In genomic region chr15:52440414-52440813, GRCh38 we compare ENCODE assay signal across 13 cellular contexts.
DNase-seq lines count a peak whose midpoint lies in the region; ATAC-seq and TF ChIP-seq lines count a peak whose summit lies in the region.
"Had no signal": no experiment of that assay in that cellular context is flagged by ENCODE, and none has a peak within 500 bp of the region (broad histone marks: within the 10 kb centered on the region; RNA-seq: fewer than 3 reads in every experiment).

No MANE protein-coding gene starts in this region.

- H3K9ac ChIP-seq in subcutaneous abdominal adipose tissue (ENCODE audit: low read length in 5 of 5), result no peak overlapping the region

- H4K20me1 ChIP-seq in GM23338 (replicated peaks; ENCODE audit: insufficient read depth), result 0 out of 2 replicates have a peak, but pooled peaks cover 4% of the 10 kb centered on the region

- H3K4me1 ChIP-seq in breast epithelium (no peaks in the 10 kb centered on the region), subcutaneous abdominal adipose tissue (ENCODE audit: control insufficient read depth in 5 of 5, insufficient read depth in 5 of 5, low read length in 5 of 5) (peaks cover 0 to 47% (median 34%) of the 10 kb centered on the region in 5 donors), GM23338 (ENCODE audit: insufficient read depth) (peaks cover 10% of the 10 kb centered on the region; the same call in 1 of the 2 replicates)

- H3K36me3 Mint-ChIP-seq in MCF 10A (ENCODE audit: insufficient read depth, unreplicated experiment), result no peaks in the 10 kb centered on the region
- H3K36me3 Mint-ChIP-seq in GM23338 (ENCODE audit: low read depth), result peaks cover 4% of the 10 kb centered on the region

- BruUV-seq in MCF 10A (replicated peaks; lab: Mats Ljungman, UMichigan), result no TSS peak

- DNase-seq in MCF 10A (ENCODE audit: unreplicated experiment), result peak; percentile 71
- no peak for DNase-seq in breast epithelium (ENCODE audit: low spot score in 2 of 2)
- DNase-seq in activated CD4-positive, alpha-beta T cell treated with anti-CD3 and anti-CD28 coated beads, Interleukin-2, amount 50 U/mL, for 48 hours, result peak; percentile 19 to 38
- DNase-seq in islet precursor cell, result peak; percentile 62
- no peak for DNase-seq in GM23338 (ENCODE audit: low spot score)
- DNase-seq in NAMALWA (ENCODE audit: low spot score), result no peak
- DNase-seq: activated CD8-positive, alpha-beta memory T cell treated with anti-CD3 and anti-CD28 coated beads for 24 hours; glutamatergic neuron; small intestine had no signal

- no peak overlapping the region for H3K27ac ChIP-seq in breast epithelium
- H3K27ac ChIP-seq in subcutaneous abdominal adipose tissue (ENCODE audit: low read depth, low read length), result peak overlapping the region; percentile 77
- H3K27ac ChIP-seq in GM23338 (ENCODE audit: low read depth), result no peak overlapping the region
- H3K27ac ChIP-seq: C4-2B, SJSA1 had no signal

- ATAC-seq in GM18909 (IDR thresholded peaks at IDR 0.05; ENCODE audit: poor library complexity, unreplicated experiment), result no peak
- no peak for ATAC-seq in GM23338

- TF ChIP-seq CTCF in MCF 10A (IDR thresholded peaks at IDR 0.05; ENCODE audit: unreplicated experiment) (no peak), breast epithelium (IDR thresholded peaks at IDR 0.05) (no peak), GM23338 (conservative IDR thresholded peaks at IDR 0.05; ENCODE audit: low read depth in 2 of 2) (no peak)

- peak overlapping the region; percentile 82 for H3K27ac Mint-ChIP-seq in MCF 10A (ENCODE audit: low read depth, unreplicated experiment)
- no peak overlapping the region for H3K27ac Mint-ChIP-seq in GM23338

- no peaks in the 10 kb centered on the region for H3K9me3 ChIP-seq in breast epithelium
- no peaks in the 10 kb centered on the region for H3K9me3 ChIP-seq in subcutaneous abdominal adipose tissue (ENCODE audit: control insufficient read depth in 5 of 5, low read length in 5 of 5)
- H3K9me3 ChIP-seq: SJSA1 had no signal

- H3K4me3 Mint-ChIP-seq in MCF 10A (ENCODE audit: unreplicated experiment), result no peak overlapping the region
- H3K4me3 Mint-ChIP-seq in GM23338, result no peak overlapping the region

- H2AFZ ChIP-seq in GM23338, result no peak overlapping the region

- H3K9me2 ChIP-seq in GM23338 (ENCODE audit: insufficient read depth), result peaks cover 10% of the 10 kb centered on the region; the same call in 1 of the 2 replicates

- POLR2A ChIA-PET in MCF 10A (lab: Yijun Ruan, JAX), result no interaction called here

- no peak overlapping the region for H3K4me2 ChIP-seq in GM23338

- peaks cover 13% of the 10 kb centered on the region for H3K4me1 Mint-ChIP-seq in MCF 10A (ENCODE audit: insufficient read depth, unreplicated experiment)
- H3K4me1 Mint-ChIP-seq in GM23338, result peaks cover 18% of the 10 kb centered on the region

- no peaks in the 10 kb centered on the region for H3K9me3 Mint-ChIP-seq in MCF 10A (ENCODE audit: unreplicated experiment)
- peaks cover 4% of the 10 kb centered on the region for H3K9me3 Mint-ChIP-seq in GM23338

- no peaks in the 10 kb centered on the region for H3F3A ChIP-seq in GM23338 (replicated peaks; ENCODE audit: low read depth)

- H3K27me3 ChIP-seq in breast epithelium (no peaks in the 10 kb centered on the region), subcutaneous abdominal adipose tissue (ENCODE audit: control insufficient read depth in 5 of 5, insufficient read depth in 4 of 5, low read length in 5 of 5) (no peaks in the 10 kb centered on the region), GM23338 (ENCODE audit: insufficient read depth) (no peaks in the 10 kb centered on the region)
- H3K27me3 ChIP-seq: SJSA1 had no signal

- H3K79me2 ChIP-seq in GM23338 (replicated peaks; ENCODE audit: insufficient read depth), result peaks cover 9% of the 10 kb centered on the region; the same call in 1 of the 2 replicates

- no peak for TF ChIP-seq POLR2A in breast epithelium (IDR thresholded peaks at IDR 0.05)

- H3K27me3 Mint-ChIP-seq in MCF 10A (ENCODE audit: insufficient read depth, unreplicated experiment), result no peaks in the 10 kb centered on the region
- peaks cover 4% of the 10 kb centered on the region for H3K27me3 Mint-ChIP-seq in GM23338 (ENCODE audit: insufficient read depth, low read depth, poor library complexity)

- no peak overlapping the region for H3K4me3 ChIP-seq in breast epithelium
- no peak overlapping the region for H3K4me3 ChIP-seq in subcutaneous abdominal adipose tissue (ENCODE audit: low read depth in 1 of 5, low read length in 5 of 5)
- no peak overlapping the region for H3K4me3 ChIP-seq in GM23338
- H3K4me3 ChIP-seq: SJSA1 had no signal

- intact Hi-C loops in MCF 10A (cut with micrococcal nuclease) (no loop called here), breast epithelium (cut with DNase I; ENCODE audit: low total_unique reads) (no loop called here)

- H3K36me3 ChIP-seq in breast epithelium (no peaks in the 10 kb centered on the region), subcutaneous abdominal adipose tissue (ENCODE audit: control insufficient read depth in 5 of 5, insufficient read depth in 5 of 5, low read length in 5 of 5) (no peaks in the 10 kb centered on the region), GM23338 (ENCODE audit: insufficient read depth) (no peaks in the 10 kb centered on the region)
- H3K36me3 ChIP-seq: SJSA1 had no signal

- CTCF ChIA-PET in MCF 10A (lab: Yijun Ruan, JAX), result no interaction called here

TF ChIP-seq in GM23338, 12 proteins besides CTCF, POLR2A, EP300 and RAD21 (continues in another document):
- no peak for TF ChIP-seq ZNF331 (CRISPR knock-in tag; IDR thresholded peaks at IDR 0.05; ENCODE audit: low read depth)
- TF ChIP-seq ETS1 (IDR thresholded peaks at IDR 0.05), result no peak
- TF ChIP-seq ZNF462 (CRISPR knock-in tag; IDR thresholded peaks at IDR 0.05), result no peak
- no peak for TF ChIP-seq EZH2 (IDR thresholded peaks at IDR 0.05; ENCODE audit: low read depth, unreplicated experiment)

Comparison
In these comparisons a context has a peak if more than half of its experiments do, and no peak if none do; other contexts are left out.
1. DNase-seq: peak in MCF 10A (single experiment), activated CD4-positive, alpha-beta T cell treated with anti-CD3 and anti-CD28 coated beads, Interleukin-2, amount 50 U/mL, for 48 hours (2 of 2) and islet precursor cell (single experiment); none in breast epithelium (0 of 2), GM23338 (single experiment) and NAMALWA (single experiment).